23 cellular contexts compared by ENCODE assay signal in genomic region chr1:43833013-43833412, GRCh38.
DNase-seq lines count a peak whose midpoint lies in the region; ATAC-seq and TF ChIP-seq lines count a peak whose summit lies in the region.
"Had no signal": no experiment of that assay in that cellular context is flagged by ENCODE, and none has a peak within 500 bp of the region (broad histone marks: within the 10 kb centered on the region; RNA-seq: fewer than 3 reads in every experiment).

No MANE protein-coding gene starts in this region.

- H3K79me2 ChIP-seq in DOHH2 (ENCODE audit: control insufficient read depth, low read length) (peaks cover 5% of the 10 kb centered on the region; the same call in 1 of the 2 replicates), OCI-LY1 (ENCODE audit: insufficient read depth, low read length) (no peaks in the 10 kb centered on the region)

- H3F3A ChIP-seq in DOHH2 (ENCODE audit: control insufficient read depth, insufficient read depth) (peaks cover 13% of the 10 kb centered on the region), OCI-LY1 (ENCODE audit: insufficient read depth, low read length) (peaks cover 6% of the 10 kb centered on the region)

- no peak for ATAC-seq in GM21423 (IDR thresholded peaks at IDR 0.05; ENCODE audit: unreplicated experiment)
- ATAC-seq: heart right ventricle, left lobe of liver, sciatic nerve had no signal

- peaks cover 21% of the 10 kb centered on the region for H3K36me3 ChIP-seq in DOHH2 (ENCODE audit: control insufficient read depth, low read length)
- no peaks in the 10 kb centered on the region for H3K36me3 ChIP-seq in OCI-LY1 (ENCODE audit: insufficient read depth, low read length)
- H3K36me3 ChIP-seq: tibial nerve had no signal

- H3K27ac ChIP-seq in DOHH2 (ENCODE audit: low read depth, low read length) (peak overlapping the region; percentile 97), OCI-LY1 (ENCODE audit: low read depth, low read length, poor library complexity, severe bottlenecking) (peak overlapping the region; percentile 99)
- H3K27ac ChIP-seq: epithelial cell of prostate had no signal

- H3K27ac Mint-ChIP-seq in CD14-positive monocyte, result peak overlapping the region; percentile 53 to 94 (median 87)
- peak overlapping the region; percentile 88 for H3K27ac Mint-ChIP-seq in dendritic cell treated with granulocyte-macrophage colony-stimulating factor and Interleukin-4, amounts not matched to agents 40 ng/mL and 50 ng/mL, for 4 days
- H3K27ac Mint-ChIP-seq: progenitor cell of endocrine pancreas had no signal

- H3K4me3 Mint-ChIP-seq in CD14-positive monocyte, result peak overlapping the region in 1 of 2 donors; percentile 83
- H3K4me3 Mint-ChIP-seq in dendritic cell treated with granulocyte-macrophage colony-stimulating factor and Interleukin-4, amounts not matched to agents 40 ng/mL and 50 ng/mL, for 4 days, result no peak overlapping the region

- peaks cover 5% of the 10 kb centered on the region in 2 donors for H3K36me3 Mint-ChIP-seq in CD14-positive monocyte
- no peaks in the 10 kb centered on the region for H3K36me3 Mint-ChIP-seq in dendritic cell treated with granulocyte-macrophage colony-stimulating factor and Interleukin-4, amounts not matched to agents 40 ng/mL and 50 ng/mL, for 4 days (ENCODE audit: low read depth)

- peaks cover 85% of the 10 kb centered on the region for H3K4me1 Mint-ChIP-seq in CD14-positive monocyte
- H3K4me1 Mint-ChIP-seq in dendritic cell treated with granulocyte-macrophage colony-stimulating factor and Interleukin-4, amounts not matched to agents 40 ng/mL and 50 ng/mL, for 4 days (ENCODE audit: low read depth), result peaks cover 79% of the 10 kb centered on the region

- no peaks in the 10 kb centered on the region for H3K9me3 ChIP-seq in DOHH2 (ENCODE audit: control insufficient read depth, insufficient read depth, low read length)
- no peaks in the 10 kb centered on the region for H3K9me3 ChIP-seq in OCI-LY1 (ENCODE audit: low read length)
- H3K9me3 ChIP-seq: heart right ventricle, stomach, tibial nerve had no signal

- intact Hi-C loops in CD14-positive monocyte (cut with micrococcal nuclease), result loop anchor here (5.0 to 10.0 kb wide), 3 partner anchors 34 to 48 kb away; no protein-coding TSS in a partner anchor
- intact Hi-C loops in dendritic cell treated with granulocyte-macrophage colony-stimulating factor and Interleukin-4, amounts not matched to agents 40 ng/mL and 50 ng/mL, for 4 days (cut with micrococcal nuclease), result loop anchor here (5.0 kb wide), 1 partner anchor 61 kb away; no protein-coding TSS in a partner anchor

- H4K20me1 ChIP-seq in DOHH2 (ENCODE audit: control insufficient read depth, insufficient read depth, low read depth, low read length) (no peaks in the 10 kb centered on the region), OCI-LY1 (ENCODE audit: insufficient read depth, low read length) (no peaks in the 10 kb centered on the region)

- H3K9me2 ChIP-seq in DOHH2 (replicated peaks; ENCODE audit: control insufficient read depth, low read length) (no peaks in the 10 kb centered on the region), OCI-LY1 (ENCODE audit: low read depth, low read length) (no peaks in the 10 kb centered on the region)

- H3K4me3 ChIP-seq in DOHH2 (ENCODE audit: low read length) (peak overlapping the region; percentile 67), OCI-LY1 (ENCODE audit: low read depth, low read length, poor library complexity, severe bottlenecking) (peak overlapping the region; percentile 46)
- H3K4me3 ChIP-seq: heart right ventricle, stomach, tibial nerve had no signal

- TF ChIP-seq CTCF in CD14-positive monocyte (IDR thresholded peaks at IDR 0.05) (no peak), DOHH2 (IDR thresholded peaks at IDR 0.05; ENCODE audit: low read depth, low read length, poor library complexity, severe bottlenecking) (no peak), OCI-LY1 (IDR thresholded peaks at IDR 0.05; ENCODE audit: low read length) (no peak)

- peak overlapping the region; percentile 76; the same call in 1 of the 2 replicates for H3K9ac ChIP-seq in OCI-LY1 (ENCODE audit: low read length)

- peaks cover 67% of the 10 kb centered on the region for H3K4me1 ChIP-seq in DOHH2 (ENCODE audit: control insufficient read depth, low read length)
- peaks cover 79% of the 10 kb centered on the region for H3K4me1 ChIP-seq in OCI-LY1 (ENCODE audit: insufficient read depth, low read length, severe bottlenecking)

- H3K4me2 ChIP-seq in DOHH2 (ENCODE audit: low read length) (peak overlapping the region; percentile 73), OCI-LY1 (ENCODE audit: low read length) (peak overlapping the region; percentile 70)

- DNase-seq in CD14-positive monocyte (ENCODE audit: low spot score) (no peak), anterior cingulate cortex (lab: John Stamatoyannopoulos, UW) (no peak), ecto neural progenitor cell (ENCODE audit: low spot score) (no peak)
- DNase-seq: activated CD4-positive, alpha-beta T cell treated with anti-CD3 and anti-CD28 coated beads for 1 hour; GOT3; heart right ventricle; mesenchymal stem cell; NCI-H2029 treated with DMSO at 0.1 percent for 48 hours; NCI-H226; NCI-H82; SHP77 treated with DMSO at 0.1 percent for 48 hours; stimulated activated CD4-positive, alpha-beta T cell treated with anti-CD3 and anti-CD28 coated beads, Interleukin-4, amount 100 ng/mL, for 4 hours; stomach had no signal

- H3K9me3 Mint-ChIP-seq in CD14-positive monocyte, result peaks cover 0 to 2% (median 0%) of the 10 kb centered on the region in 7 donors
- no peaks in the 10 kb centered on the region for H3K9me3 Mint-ChIP-seq in dendritic cell treated with granulocyte-macrophage colony-stimulating factor and Interleukin-4, amounts not matched to agents 40 ng/mL and 50 ng/mL, for 4 days
- H3K9me3 Mint-ChIP-seq: activated naive CD4-positive, alpha-beta T cell treated with anti-CD3 and anti-CD28 coated beads, Interleukin-2, amount 50 U/mL, for 72 hours had no signal

- H3K27me3 ChIP-seq in DOHH2 (ENCODE audit: control insufficient read depth, low read length) (no peaks in the 10 kb centered on the region), OCI-LY1 (ENCODE audit: insufficient read depth, low read length) (no peaks in the 10 kb centered on the region)
- H3K27me3 ChIP-seq: heart right ventricle, stomach, tibial nerve had no signal

- H3K27me3 Mint-ChIP-seq in CD14-positive monocyte (ENCODE audit: low read depth in 3 of 3), result peaks cover 0 to 8% (median 0%) of the 10 kb centered on the region in 3 donors
- no peaks in the 10 kb centered on the region for H3K27me3 Mint-ChIP-seq in dendritic cell treated with granulocyte-macrophage colony-stimulating factor and Interleukin-4, amounts not matched to agents 40 ng/mL and 50 ng/mL, for 4 days
- H3K27me3 Mint-ChIP-seq: progenitor cell of endocrine pancreas had no signal

- H2AFZ ChIP-seq in OCI-LY1 (ENCODE audit: low read length), result no peak overlapping the region
